Comparison of ENCODE assay signal across 16 cellular contexts in the genomic region with DNA sequence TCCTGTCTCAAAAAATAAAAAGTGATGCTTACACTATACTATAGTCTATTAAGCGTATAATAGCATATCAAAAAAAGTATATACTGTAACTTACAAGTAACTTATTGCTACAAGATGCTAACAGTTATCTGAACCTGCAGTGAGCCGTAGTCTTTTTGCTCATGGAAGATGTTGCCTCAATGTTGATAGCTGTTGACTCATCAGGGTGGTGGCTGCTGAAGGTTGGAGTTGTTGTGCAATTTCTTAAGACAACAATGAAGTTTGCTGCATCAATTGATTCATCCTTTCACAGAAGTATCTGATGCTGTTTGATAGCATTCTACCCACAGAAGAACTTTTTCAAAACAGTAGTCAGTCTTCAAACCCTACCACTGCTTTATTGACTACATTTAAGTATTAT. TPM values are rescaled to one million over a fixed set of nuclear protein-coding genes. Genes with fewer than 3 reads are reported as not detected.
DNase-seq lines count a peak whose midpoint lies in the region; ATAC-seq and TF ChIP-seq lines count a peak whose summit lies in the region.
"Had no signal": no experiment of that assay in that cellular context is flagged by ENCODE, and none has a peak within 500 bp of the region (broad histone marks: within the 10 kb centered on the region; RNA-seq: fewer than 3 reads in every experiment).

No MANE protein-coding gene starts in this region.

- H3K9me3 ChIP-seq in breast epithelium (peaks cover 9 to 15% of the 10 kb centered on the region in 2 donors), endodermal cell (ENCODE audit: control insufficient read depth, low read length) (peaks cover 23% of the 10 kb centered on the region)

- H3K36me3 Mint-ChIP-seq in MCF 10A (ENCODE audit: insufficient read depth, unreplicated experiment): peaks cover 5% of the 10 kb centered on the region
- H3K36me3 Mint-ChIP-seq in endodermal cell (ENCODE audit: low read depth): peaks cover 22% of the 10 kb centered on the region
- H3K36me3 Mint-ChIP-seq in activated naive CD8-positive, alpha-beta T cell treated with anti-CD3 and anti-CD28 coated beads, Interleukin-2, amount 50 U/mL, for 24 hours (ENCODE audit: low read depth): peaks cover 36% of the 10 kb centered on the region

- BruUV-seq in MCF 10A (replicated peaks; lab: Mats Ljungman, UMichigan): no TSS peak

- H3K9me3 Mint-ChIP-seq in MCF 10A (ENCODE audit: unreplicated experiment) (no peaks in the 10 kb centered on the region), endodermal cell (peaks cover 23% of the 10 kb centered on the region)
- peaks cover 28% of the 10 kb centered on the region for H3K9me3 Mint-ChIP-seq in activated naive CD8-positive, alpha-beta T cell treated with anti-CD3 and anti-CD28 coated beads, Interleukin-2, amount 50 U/mL, for 24 hours

- CTCF ChIA-PET in MCF 10A (lab: Yijun Ruan, JAX): interaction anchor here (0.7 to 3.8 kb wide), 5 partner anchors 8 to 1880 kb away, joined by 3 to 28 read pairs (median 4); partner anchors contain the start of gene C9orf40
- CTCF ChIA-PET in RWPE1 (lab: Yijun Ruan, JAX): interaction anchor here (0.6 to 0.7 kb wide), 2 partner anchors 8 to 9 kb away, joined by 4 read pairs; partner anchors contain the start of gene C9orf40

- 83% methylated on average over 1 of the region's 2 CpGs; no CpG with 5 or more reads in 1 of the 2 experiments for WGBS in endodermal cell (ENCODE audit: insufficient coverage in 1 of 2, insufficient read length in 1 of 2), 2 experiments

- no peaks in the 10 kb centered on the region for H3K27me3 Mint-ChIP-seq in MCF 10A (ENCODE audit: insufficient read depth, unreplicated experiment)
- no peaks in the 10 kb centered on the region for H3K27me3 Mint-ChIP-seq in endodermal cell (ENCODE audit: insufficient read depth)
- H3K27me3 Mint-ChIP-seq in activated naive CD8-positive, alpha-beta T cell treated with anti-CD3 and anti-CD28 coated beads, Interleukin-2, amount 50 U/mL, for 24 hours: no peaks in the 10 kb centered on the region

- H3K27ac Mint-ChIP-seq in MCF 10A (ENCODE audit: low read depth, unreplicated experiment) (no peak overlapping the region), endodermal cell (no peak overlapping the region)
- H3K27ac Mint-ChIP-seq in activated naive CD8-positive, alpha-beta T cell treated with anti-CD3 and anti-CD28 coated beads, Interleukin-2, amount 50 U/mL, for 24 hours: no peak overlapping the region
- H3K27ac Mint-ChIP-seq: activated T-helper 2 cell treated with anti-CD3 and anti-CD28 coated beads, Interferon-gamma antibody, Interleukin-2, Interleukin-4, amounts not matched to agents 10 μg/mL and 5 μg/mL and 100 μg/mL, durations not matched to agents 14 hours and 24 hours and 36 hours had no signal

- no peak for TF ChIP-seq POLR2A in breast epithelium (IDR thresholded peaks at IDR 0.05)

- H3K36me3 ChIP-seq in breast epithelium: no peaks in the 10 kb centered on the region
- H3K36me3 ChIP-seq in endodermal cell (ENCODE audit: control insufficient read depth, insufficient read depth, low read length): no peaks in the 10 kb centered on the region
- H3K36me3 ChIP-seq: transverse colon had no signal

- no peaks in the 10 kb centered on the region for H3K27me3 ChIP-seq in breast epithelium
- no peaks in the 10 kb centered on the region for H3K27me3 ChIP-seq in endodermal cell (ENCODE audit: control insufficient read depth, insufficient read depth, low read length, poor library complexity, severe bottlenecking)
- H3K27me3 ChIP-seq: gastroesophageal sphincter, spleen, transverse colon had no signal

- intact Hi-C loops in MCF 10A (cut with micrococcal nuclease): no loop called here
- intact Hi-C loops in breast epithelium (cut with DNase I; ENCODE audit: low total_unique reads): no loop called here

- no peak for ATAC-seq in activated naive CD8-positive, alpha-beta T cell treated with anti-CD3 and anti-CD28 coated beads, Interleukin-2, amount 50 U/mL, for 24 hours
- ATAC-seq: gastroesophageal sphincter, left ventricle myocardium superior, SK-N-SH treated with all-trans-retinoic acid at 6 μM for 48 hours had no signal

- DNase-seq in MCF 10A (ENCODE audit: unreplicated experiment) (peak; percentile 86), breast epithelium (ENCODE audit: low spot score in 2 of 2) (no peak), RWPE1 (ENCODE audit: low spot score) (peak; percentile 55), fibroblast of pulmonary artery (ENCODE audit: low read depth) (peak; percentile 72), endodermal cell (no peak), NCI-H187 treated with DMSO at 0.1 percent for 48 hours (lab: John Stamatoyannopoulos, UW) (no peak), NCI-H69 (lab: John Stamatoyannopoulos, UW) (no peak)
- DNase-seq in activated naive CD8-positive, alpha-beta T cell treated with anti-CD3 and anti-CD28 coated beads, Interleukin-2, amount 50 U/mL, for 24 hours: no peak
- DNase-seq: central memory CD4-positive, alpha-beta T cell; left ventricle myocardium superior; NCI-H524 treated with DMSO at 0.1 percent for 48 hours; spleen; transverse colon had no signal

- POLR2A ChIA-PET in MCF 10A (lab: Yijun Ruan, JAX) (interaction anchor here (0.7 kb wide), 1 partner anchor 117 kb away, joined by 6 read pairs; no protein-coding TSS in a partner anchor), RWPE1 (lab: Yijun Ruan, JAX; ENCODE audit: low non-redundant PET) (no interaction called here)

- no peak for TF ChIP-seq CTCF in MCF 10A (IDR thresholded peaks at IDR 0.05; ENCODE audit: unreplicated experiment)
- TF ChIP-seq CTCF in breast epithelium (IDR thresholded peaks at IDR 0.05): no peak
- TF ChIP-seq CTCF in RWPE1 (conservative IDR thresholded peaks at IDR 0.05; ENCODE audit: low read depth): no peak
- TF ChIP-seq CTCF in fibroblast of pulmonary artery (IDR thresholded peaks at IDR 0.05; ENCODE audit: low read length, missing control alignments): no peak
- TF ChIP-seq CTCF in endodermal cell (conservative IDR thresholded peaks at IDR 0.05): no peak

- H3K27ac ChIP-seq in breast epithelium (no peak overlapping the region), RWPE1 (no peak overlapping the region), endodermal cell (ENCODE audit: low read depth, low read length) (no peak overlapping the region)
- H3K27ac ChIP-seq: gastroesophageal sphincter, spleen, transverse colon had no signal

- no peak overlapping the region for H3K4me3 ChIP-seq in breast epithelium
- no peak overlapping the region for H3K4me3 ChIP-seq in fibroblast of pulmonary artery (replicated peaks; ENCODE audit: low read depth, low read length)
- H3K4me3 ChIP-seq in endodermal cell (ENCODE audit: low read length): no peak overlapping the region
- H3K4me3 ChIP-seq: gastroesophageal sphincter, spleen, transverse colon had no signal

- H3K4me1 Mint-ChIP-seq in MCF 10A (ENCODE audit: insufficient read depth, unreplicated experiment): no peaks in the 10 kb centered on the region
- H3K4me1 Mint-ChIP-seq in endodermal cell: no peaks in the 10 kb centered on the region
- no peaks in the 10 kb centered on the region for H3K4me1 Mint-ChIP-seq in activated naive CD8-positive, alpha-beta T cell treated with anti-CD3 and anti-CD28 coated beads, Interleukin-2, amount 50 U/mL, for 24 hours

- no peak overlapping the region for H3K9ac ChIP-seq in endodermal cell (ENCODE audit: extremely low read depth, low read length, poor library complexity, severe bottlenecking)

- H3K4me1 ChIP-seq in breast epithelium (no peaks in the 10 kb centered on the region), endodermal cell (ENCODE audit: control insufficient read depth, insufficient read depth, low read length) (no peaks in the 10 kb centered on the region)
- H3K4me1 ChIP-seq: gastroesophageal sphincter, spleen had no signal

- H3K4me3 Mint-ChIP-seq in MCF 10A (ENCODE audit: unreplicated experiment) (no peak overlapping the region), endodermal cell (no peak overlapping the region)
- no peak overlapping the region for H3K4me3 Mint-ChIP-seq in activated naive CD8-positive, alpha-beta T cell treated with anti-CD3 and anti-CD28 coated beads, Interleukin-2, amount 50 U/mL, for 24 hours

RNA-seq across cellular contexts. Expression of gene C9orf40, which starts 7.8 kb away (rescaled TPM):
- 5.6 and 5.8 TPM in 2 replicates for total RNA-seq in MCF 10A (2022)
- total RNA-seq in breast epithelium: 1 to 10 TPM; 2.4 to 4.6 (median 4.2) TPM
- 10 to 100 TPM; 17.6 to 25.2 TPM for total RNA-seq in endodermal cell
- 13.7 TPM for polyA plus RNA-seq in endodermal cell (2013, experiment 1 of 2)
- polyA plus RNA-seq in endodermal cell (2013, experiment 2 of 2): 14.9 TPM

Comparison
In these comparisons a context has a peak if more than half of its experiments do, and no peak if none do; other contexts are left out.
1. DNase-seq: peak in MCF 10A (single experiment), RWPE1 (single experiment) and fibroblast of pulmonary artery (single experiment); none in breast epithelium (0 of 2), endodermal cell (single experiment), NCI-H187 treated with DMSO at 0.1 percent for 48 hours (single experiment), activated naive CD8-positive, alpha-beta T cell treated with anti-CD3 and anti-CD28 coated beads, Interleukin-2, amount 50 U/mL, for 24 hours (single experiment) and NCI-H69 (single experiment).